8 cellular contexts compared by ENCODE assay signal in genomic region chr10:4962876-4963795, GRCh38. TPM values are rescaled to one million over a fixed set of nuclear protein-coding genes. Genes with fewer than 3 reads are reported as not detected.
A peak's percentile ranks its signal among the peaks of the same experiment; 100 is the strongest.
DNase-seq lines count a peak whose midpoint lies in the region; ATAC-seq, FAIRE-seq and TF ChIP-seq lines count a peak whose summit lies in the region.
"Not testable (repeated sequence)": the region's sequence is repeated elsewhere in the genome, so short reads cannot be mapped to it uniquely, and the experiment has no call there.

Gene AKR1C1 (plus strand): TSS chr10:4963415. CDS start chr10:4963445, 30 bp downstream.

- H3K36me3 ChIP-seq in RWPE2 (ENCODE audit: low read depth); keratinocyte (ENCODE audit: control insufficient read depth in 2 of 2, extremely low read depth in 1 of 2, insufficient read depth in 2 of 2, low read length in 2 of 2); stomach smooth muscle (ENCODE audit: control insufficient read depth in 2 of 2, insufficient read depth in 2 of 2, low read length in 2 of 2): not testable (repeated sequence)

- peak within 1 kb of the TSS; percentile 42 for H2AFZ ChIP-seq in keratinocyte (ENCODE audit: control insufficient read depth, low read length)

- H3K4me2 ChIP-seq in keratinocyte (ENCODE audit: control insufficient read depth, extremely low read depth, insufficient read depth, low read depth, low read length): peak within 1 kb of the TSS; percentile 83

- not testable (repeated sequence) for DNase-seq in A172 (ENCODE audit: low spot score); HT-29 (ENCODE audit: low spot score); RWPE2 (ENCODE audit: low spot score); keratinocyte (ENCODE audit: low read depth, low spot score)
- DNase-seq in cardiac fibroblast (ENCODE audit: low read depth in 2 of 2) (peak; percentile 41 to 71), fibroblast of mammary gland (ENCODE audit: low read depth) (peak; percentile 71)

- peak; percentile 96 for FAIRE-seq in keratinocyte (lab: Jason Lieb, UNC)

- H3K9me3 Mint-ChIP-seq in nephron: not testable (repeated sequence)

- H3K79me2 ChIP-seq in keratinocyte (ENCODE audit: control insufficient read depth, insufficient read depth, low read length): not testable (repeated sequence)

- H3K27me3 ChIP-seq in RWPE2 (ENCODE audit: insufficient read depth, poor library complexity, severe bottlenecking); keratinocyte (ENCODE audit: control insufficient read depth, extremely low read depth, insufficient read depth, low read length); stomach smooth muscle (ENCODE audit: control insufficient read depth in 1 of 2, insufficient read depth in 2 of 2, low read length in 2 of 2): not testable (repeated sequence)

- not testable (repeated sequence) for H3K9me3 ChIP-seq in RWPE2 (ENCODE audit: severe bottlenecking); keratinocyte (ENCODE audit: control insufficient read depth, low read depth, low read length); stomach smooth muscle (ENCODE audit: control insufficient read depth in 2 of 2, low read length in 2 of 2)

- H3K9ac ChIP-seq in keratinocyte (ENCODE audit: control insufficient read depth, extremely low read depth, insufficient read depth, low read length): peak within 1 kb of the TSS; percentile 65
- H3K9ac ChIP-seq in stomach smooth muscle (ENCODE audit: low read length in 2 of 2): not testable (repeated sequence)

- not testable (repeated sequence) for H3K4me1 Mint-ChIP-seq in nephron

- not testable (repeated sequence) for TF ChIP-seq CTCF in RWPE2 (IDR thresholded peaks at IDR 0.05; ENCODE audit: poor library complexity, severe bottlenecking); cardiac fibroblast (IDR thresholded peaks at IDR 0.05; ENCODE audit: low read depth, low read length); fibroblast of mammary gland (conservative IDR thresholded peaks at IDR 0.05; ENCODE audit: control insufficient read depth, insufficient read depth, low read depth, low read length); keratinocyte (optimal IDR thresholded peaks at IDR 0.05 in 1 of 3, IDR thresholded peaks at IDR 0.05 in 1 of 3, conservative IDR thresholded peaks at IDR 0.05 in 1 of 3; ENCODE audit: extremely low read depth in 1 of 3, insufficient read depth in 2 of 3, low read length in 3 of 3); nephron (IDR thresholded peaks at IDR 0.05; ENCODE audit: unreplicated experiment in 3 of 3)

- H3K27ac ChIP-seq in RWPE2 (ENCODE audit: poor library complexity, severe bottlenecking): peak within 1 kb of the TSS; percentile 50
- peak within 1 kb of the TSS; percentile 66 for H3K27ac ChIP-seq in keratinocyte (ENCODE audit: control insufficient read depth, insufficient read depth, low read length)
- not testable (repeated sequence) for H3K27ac ChIP-seq in stomach smooth muscle (ENCODE audit: low read length)

- H3K4me1 ChIP-seq in RWPE2 (ENCODE audit: insufficient read depth, poor library complexity, severe bottlenecking); stomach smooth muscle (ENCODE audit: control insufficient read depth, insufficient read depth, low read length): not testable (repeated sequence)
- H3K4me1 ChIP-seq in keratinocyte (ENCODE audit: control insufficient read depth, extremely low read depth, insufficient read depth, low read length): peaks cover 14% of the 10 kb centered on the region

- not testable (repeated sequence) for H3K36me3 Mint-ChIP-seq in nephron (ENCODE audit: low read depth)

- not testable (repeated sequence) for H3K9me1 ChIP-seq in keratinocyte (ENCODE audit: control insufficient read depth, extremely low read depth, insufficient read depth, low read length)

- H3K4me3 Mint-ChIP-seq in nephron: peak within 1 kb of the TSS; percentile 64 to 83 (median 75)

- H3K4me3 ChIP-seq in RWPE2 (ENCODE audit: severe bottlenecking): not testable (repeated sequence)
- H3K4me3 ChIP-seq in cardiac fibroblast (replicated peaks in 1 of 2; ENCODE audit: low read depth in 2 of 2, low read length in 2 of 2): peak within 1 kb of the TSS; percentile 23 to 47
- peak within 1 kb of the TSS; percentile 48 for H3K4me3 ChIP-seq in fibroblast of mammary gland (ENCODE audit: control insufficient read depth, low read depth, low read length)
- peak within 1 kb of the TSS in 2 of 3 experiments; percentile 16 to 51 for H3K4me3 ChIP-seq in keratinocyte (ENCODE audit: control insufficient read depth in 2 of 3, extremely low read depth in 1 of 3, insufficient read depth in 2 of 3, low read depth in 1 of 3, low read length in 3 of 3)
- H3K4me3 ChIP-seq in stomach smooth muscle (ENCODE audit: low read length in 2 of 2): peak within 1 kb of the TSS; percentile 35 to 63

- H3K27ac Mint-ChIP-seq in nephron: not testable (repeated sequence)

- not testable (repeated sequence) for H3K27me3 Mint-ChIP-seq in nephron (ENCODE audit: low read depth)

- ATAC-seq in RWPE2 (ENCODE audit: low read depth): peak; percentile 98

- dilution Hi-C loops in keratinocyte (cut with MboI; ENCODE audit: extremely low pct_ligation_motif_present, low sequenced_read_pairs): not testable (repeated sequence)

- H4K20me1 ChIP-seq in keratinocyte (ENCODE audit: control insufficient read depth, extremely low read depth, insufficient read depth, low read length): not testable (repeated sequence)

RNA-seq across cellular contexts. Expression of gene AKR1C1, which starts in this region (rescaled TPM):
- total RNA-seq in A172 (2014; rRNA removed; shearing (Covaris generic)): 28.1 and 68.3 TPM in 2 replicates
- 13.7 and 16.3 TPM in 2 replicates for total RNA-seq in HT-29 (2014; rRNA removed; shearing (Covaris generic))
- polyA plus RNA-seq in keratinocyte: 19.5 to 33.9 TPM (median 28.1 TPM) in 3 replicates
- 19.3 TPM for polyA plus RNA-seq in keratinocyte (2011; ENCODE audit: low read depth)
- polyA plus RNA-seq in keratinocyte (2011; cell fraction: cytosol; rRNA removed): 25.1 and 37.8 TPM in 2 replicates
- 30.1 and 33.5 TPM in 2 replicates for polyA plus RNA-seq in keratinocyte (2011; cell fraction: nucleus; rRNA removed)
- 9.3 and 37.8 TPM in 2 replicates for polyA plus RNA-seq in keratinocyte (2012; ENCODE audit: low replicate concordance)
- polyA minus RNA-seq in keratinocyte: 8.8 to 26.9 TPM (median 23.3 TPM) in 3 replicates
- 6.9 TPM for polyA minus RNA-seq in keratinocyte (2011; cell fraction: cytosol; rRNA and poly(A)+ RNA removed)
- 14.8 and 37.4 TPM in 2 replicates for polyA minus RNA-seq in keratinocyte (2011; cell fraction: nucleus; rRNA and poly(A)+ RNA removed)
